Comparison of ENCODE assay signal across 1 cellular context in genomic region chr11:74670171-74670570, GRCh38.
TF ChIP-seq lines count a peak whose summit lies in the region.

No MANE protein-coding gene starts in this region.

TF ChIP-seq in IMR-90, 13 proteins besides CTCF, POLR2A, EP300 and RAD21 (continued from another document):
- TF ChIP-seq MAFK (IDR thresholded peaks at IDR 0.05; ENCODE audit: low read depth, low read length) (no peak), CHD1 (IDR thresholded peaks at IDR 0.05; ENCODE audit: low read depth, low read length) (no peak)
TF ChIP-seq in IMR-90: peak in this region for 0.
